8 cellular contexts compared by ENCODE assay signal in genomic region chr11:121194731-121195596, GRCh38.
DNase-seq lines count a peak whose midpoint lies in the region; ATAC-seq and TF ChIP-seq lines count a peak whose summit lies in the region.

No MANE protein-coding gene starts in this region.

- no peaks in the 10 kb centered on the region for H3K9me3 Mint-ChIP-seq in effector memory CD8-positive, alpha-beta T cell
- H3K9me3 Mint-ChIP-seq in mesothelial cell of epicardium, result no peaks in the 10 kb centered on the region
- no peaks in the 10 kb centered on the region for H3K9me3 Mint-ChIP-seq in stimulated activated naive B cell treated with anti-CD40 and anti-IgM and Interleukin-4, amounts not matched to agents 10 μg/mL and 1 μg/mL and 100 μg/mL, for 72 hours

- peak; percentile 99 for TF ChIP-seq CTCF in mesothelial cell of epicardium (IDR thresholded peaks at IDR 0.05; ENCODE audit: unreplicated experiment)

- ATAC-seq in HG02938 (IDR thresholded peaks at IDR 0.05; ENCODE audit: unreplicated experiment), result peak; percentile 67
- ATAC-seq in effector memory CD8-positive, alpha-beta T cell (replicated peaks), result peak; percentile 71
- peak; percentile 89 to 92 for ATAC-seq in stimulated activated naive B cell treated with anti-CD40 and anti-IgM and Interleukin-4, amounts not matched to agents 10 μg/mL and 1 μg/mL and 100 μg/mL, for 72 hours (replicated peaks)
- no peak for ATAC-seq in GM21576 (IDR thresholded peaks at IDR 0.05; ENCODE audit: unreplicated experiment)

- H3K4me3 Mint-ChIP-seq in effector memory CD8-positive, alpha-beta T cell, result no peak overlapping the region
- no peak overlapping the region for H3K4me3 Mint-ChIP-seq in mesothelial cell of epicardium
- peak overlapping the region; percentile 3 to 11 for H3K4me3 Mint-ChIP-seq in stimulated activated naive B cell treated with anti-CD40 and anti-IgM and Interleukin-4, amounts not matched to agents 10 μg/mL and 1 μg/mL and 100 μg/mL, for 72 hours

- peaks cover 35 to 38% of the 10 kb centered on the region in 2 donors for H3K27me3 Mint-ChIP-seq in effector memory CD8-positive, alpha-beta T cell
- peaks cover 2% of the 10 kb centered on the region for H3K27me3 Mint-ChIP-seq in mesothelial cell of epicardium (ENCODE audit: low read depth)
- peaks cover 22 to 34% of the 10 kb centered on the region in 2 donors for H3K27me3 Mint-ChIP-seq in stimulated activated naive B cell treated with anti-CD40 and anti-IgM and Interleukin-4, amounts not matched to agents 10 μg/mL and 1 μg/mL and 100 μg/mL, for 72 hours

- peak; percentile 34 for DNase-seq in GM04504 (ENCODE audit: low read depth)
- peak; percentile 3 for DNase-seq in NCI-H226
- DNase-seq in activated CD4-positive, alpha-beta T cell treated with anti-CD3 and anti-CD28 coated beads, Interleukin-2, amount 50 U/mL, for 1 hour, result peak; percentile 34
- DNase-seq in effector memory CD8-positive, alpha-beta T cell, result peak; percentile 53 to 67 (median 55)
- DNase-seq in mesothelial cell of epicardium (ENCODE audit: low spot score in 2 of 2, unreplicated experiment in 2 of 2), result peak in 1 of 2 experiments; percentile 58
- peak; percentile 37 for DNase-seq in stimulated activated naive B cell treated with anti-CD40 and anti-IgM and Interleukin-4, amounts not matched to agents 10 μg/mL and 1 μg/mL and 100 μg/mL, for 72 hours

- H3K27ac Mint-ChIP-seq in effector memory CD8-positive, alpha-beta T cell, result no peak overlapping the region
- H3K27ac Mint-ChIP-seq in mesothelial cell of epicardium, result no peak overlapping the region
- H3K27ac Mint-ChIP-seq in stimulated activated naive B cell treated with anti-CD40 and anti-IgM and Interleukin-4, amounts not matched to agents 10 μg/mL and 1 μg/mL and 100 μg/mL, for 72 hours, result no peak overlapping the region

- no peaks in the 10 kb centered on the region for H3K4me1 Mint-ChIP-seq in effector memory CD8-positive, alpha-beta T cell (ENCODE audit: low read depth in 2 of 2)
- peaks cover 28% of the 10 kb centered on the region for H3K4me1 Mint-ChIP-seq in mesothelial cell of epicardium
- peaks cover 4 to 9% of the 10 kb centered on the region in 2 donors for H3K4me1 Mint-ChIP-seq in stimulated activated naive B cell treated with anti-CD40 and anti-IgM and Interleukin-4, amounts not matched to agents 10 μg/mL and 1 μg/mL and 100 μg/mL, for 72 hours

- no peaks in the 10 kb centered on the region for H3K36me3 Mint-ChIP-seq in effector memory CD8-positive, alpha-beta T cell (ENCODE audit: insufficient read depth)
- no peaks in the 10 kb centered on the region for H3K36me3 Mint-ChIP-seq in mesothelial cell of epicardium
- no peaks in the 10 kb centered on the region for H3K36me3 Mint-ChIP-seq in stimulated activated naive B cell treated with anti-CD40 and anti-IgM and Interleukin-4, amounts not matched to agents 10 μg/mL and 1 μg/mL and 100 μg/mL, for 72 hours

Comparison
In these comparisons a context has a peak if more than half of its experiments do, and no peak if none do; other contexts are left out.
1. H3K4me3 Mint-ChIP-seq: peak in stimulated activated naive B cell treated with anti-CD40 and anti-IgM and Interleukin-4, amounts not matched to agents 10 μg/mL and 1 μg/mL and 100 μg/mL, for 72 hours (2 of 2); none in effector memory CD8-positive, alpha-beta T cell (0 of 2) and mesothelial cell of epicardium (single experiment).